In genomic region chr1:32981003-32981909, GRCh38 we compare ENCODE assay signal across 8 cellular contexts. TPM values are rescaled to one million over a fixed set of nuclear protein-coding genes. Genes with fewer than 3 reads are reported as not detected.
DNase-seq lines count a peak whose midpoint lies in the region; ATAC-seq and TF ChIP-seq lines count a peak whose summit lies in the region.

No MANE protein-coding gene starts in this region.

- TF ChIP-seq CTCF in fibroblast of mammary gland (conservative IDR thresholded peaks at IDR 0.05; ENCODE audit: control insufficient read depth, insufficient read depth, low read depth, low read length) (no peak), mesothelial cell of epicardium (IDR thresholded peaks at IDR 0.05; ENCODE audit: unreplicated experiment) (no peak)

- H3K9me3 Mint-ChIP-seq in mesothelial cell of epicardium, result no peaks in the 10 kb centered on the region

- no peaks in the 10 kb centered on the region for H3K4me1 ChIP-seq in rectal smooth muscle tissue (ENCODE audit: control insufficient read depth, insufficient read depth, low read length)

- H3K9ac ChIP-seq in rectal smooth muscle tissue (ENCODE audit: low read length), result no peak overlapping the region

- H3K36me3 ChIP-seq in rectal smooth muscle tissue (ENCODE audit: control insufficient read depth, insufficient read depth, low read length), result no peaks in the 10 kb centered on the region

- DNase-seq in NCI-H460 (ENCODE audit: extremely low read depth, low read depth) (peak; percentile 55), fibroblast of mammary gland (ENCODE audit: low read depth) (peak; percentile 87), mesothelial cell of epicardium (ENCODE audit: low spot score in 2 of 2, unreplicated experiment in 2 of 2) (no peak), NCI-H748 (lab: John Stamatoyannopoulos, UW; ENCODE audit: unreplicated experiment) (no peak)
- DNase-seq in activated CD8-positive, alpha-beta memory T cell treated with anti-CD3 and anti-CD28 coated beads, Interleukin-2, amount 50 U/mL, for 4 hours, result peak; percentile 54

- H3K4me3 ChIP-seq in fibroblast of mammary gland (ENCODE audit: control insufficient read depth, low read depth, low read length), result no peak overlapping the region
- H3K4me3 ChIP-seq in rectal smooth muscle tissue (ENCODE audit: low read length), result peak overlapping the region; percentile 36

- H3K4me3 Mint-ChIP-seq in mesothelial cell of epicardium, result no peak overlapping the region

- H3K27me3 Mint-ChIP-seq in mesothelial cell of epicardium (ENCODE audit: low read depth), result no peaks in the 10 kb centered on the region

- H3K27me3 ChIP-seq in rectal smooth muscle tissue (ENCODE audit: control insufficient read depth, insufficient read depth, low read length), result no peaks in the 10 kb centered on the region

- H3K27ac Mint-ChIP-seq in mesothelial cell of epicardium, result no peak overlapping the region

- no peak overlapping the region for H3K27ac ChIP-seq in rectal smooth muscle tissue (ENCODE audit: low read depth, low read length)

- TF ChIP-seq POLR2A in GM18505 (IDR thresholded peaks at IDR 0.05; ENCODE audit: borderline replicate concordance, extremely low read depth, insufficient read depth, insufficient read length), result peak; percentile 81

- H3K36me3 Mint-ChIP-seq in mesothelial cell of epicardium, result no peaks in the 10 kb centered on the region

- peak; percentile 88 for ATAC-seq in GM18505 (IDR thresholded peaks at IDR 0.05; ENCODE audit: unreplicated experiment)
- peak; percentile 92 for ATAC-seq in HG02798 (IDR thresholded peaks at IDR 0.05; ENCODE audit: poor library complexity, unreplicated experiment)

- peaks cover 8% of the 10 kb centered on the region for H3K4me1 Mint-ChIP-seq in mesothelial cell of epicardium

RNA-seq across cellular contexts. Expression of gene RNF19B, which starts 16.6 kb away (rescaled TPM):
- total RNA-seq in NCI-H460 (2014; rRNA removed; shearing (Covaris generic)), result 11.6 and 12.9 TPM in 2 replicates
- 5.2 and 6.2 TPM in 2 replicates for polyA plus RNA-seq in NCI-H460 (2014; cell fraction: nucleus; rRNA removed)
- total RNA-seq in mesothelial cell of epicardium, result 14.3 to 15.5 TPM (median 14.6 TPM) in 3 replicates

RNA-seq across cellular contexts. Expression of gene AK2, which starts 55.4 kb away (rescaled TPM):
- total RNA-seq in NCI-H460 (2014; rRNA removed; shearing (Covaris generic)), result 204 and 212 TPM in 2 replicates
- 210 and 308 TPM in 2 replicates for polyA plus RNA-seq in NCI-H460 (2014; cell fraction: nucleus; rRNA removed)
- 136 to 142 TPM (median 139 TPM) in 3 replicates for total RNA-seq in mesothelial cell of epicardium

Comparison
In these comparisons a context has a peak if more than half of its experiments do, and no peak if none do; other contexts are left out.
1. DNase-seq: peak in NCI-H460 (single experiment), activated CD8-positive, alpha-beta memory T cell treated with anti-CD3 and anti-CD28 coated beads, Interleukin-2, amount 50 U/mL, for 4 hours (single experiment) and fibroblast of mammary gland (single experiment); none in mesothelial cell of epicardium (0 of 2) and NCI-H748 (single experiment).